Comparison of ENCODE assay signal across 10 cellular contexts in the genomic region with DNA sequence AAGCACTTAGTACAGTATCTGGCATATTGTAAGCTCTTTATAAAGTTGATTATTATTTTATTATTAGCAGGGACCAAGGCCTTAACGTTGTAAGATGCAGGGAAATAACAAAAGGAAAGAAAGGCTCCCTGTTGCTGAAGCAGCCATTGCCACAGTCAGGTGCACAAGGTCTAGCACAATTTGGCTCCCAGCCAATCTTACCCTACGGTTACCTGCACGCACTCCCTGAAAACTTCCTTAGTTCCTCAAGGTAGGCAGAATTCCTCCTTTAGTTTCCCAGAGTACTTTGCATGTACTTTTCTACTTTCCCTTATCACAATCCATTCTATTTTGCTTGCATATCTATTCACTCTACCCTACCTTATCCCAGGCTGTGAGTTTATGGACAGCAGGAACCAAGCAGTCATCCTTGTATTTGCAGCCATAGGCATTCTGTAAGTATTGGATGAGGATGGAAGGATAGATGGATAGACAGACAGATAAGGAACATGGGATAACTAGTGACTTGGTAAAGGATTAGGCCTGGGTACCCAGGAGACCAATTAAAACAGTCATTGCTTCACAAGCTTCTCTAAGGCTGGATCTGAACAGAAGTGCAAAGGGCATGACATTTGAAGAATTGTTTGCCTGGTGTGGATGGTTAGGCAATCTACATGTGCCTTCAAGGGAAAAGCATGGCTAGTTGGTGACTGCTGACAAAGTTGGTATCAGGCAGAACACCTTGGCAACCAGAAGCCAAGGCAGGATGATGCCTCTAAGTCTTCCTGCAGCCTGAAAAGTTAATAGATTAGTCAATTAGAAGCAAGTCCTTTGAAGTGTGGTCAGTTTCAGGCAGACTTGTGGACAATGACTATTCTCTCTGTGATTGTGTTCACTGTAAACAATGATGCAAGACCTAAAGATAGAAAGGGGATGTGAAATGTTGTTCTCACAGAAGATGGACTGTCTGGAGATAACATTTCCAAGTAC. TPM values are rescaled to one million over a fixed set of nuclear protein-coding genes. Genes with fewer than 3 reads are reported as not detected.
DNase-seq lines count a peak whose midpoint lies in the region; ATAC-seq and TF ChIP-seq lines count a peak whose summit lies in the region.
"Had no signal": no experiment of that assay in that cellular context is flagged by ENCODE, and none has a peak within 500 bp of the region (broad histone marks: within the 10 kb centered on the region; RNA-seq: fewer than 3 reads in every experiment).

No MANE protein-coding gene starts in this region.

- ATAC-seq in activated T-cell treated with anti-CD3 and anti-CD28 coated beads, Interleukin-2, amount 50 U/mL, for 72 hours (replicated peaks in 1 of 2): peak; percentile 52 to 76
- ATAC-seq in HG03064 (IDR thresholded peaks at IDR 0.05; ENCODE audit: low read depth, unreplicated experiment): peak; percentile 93

- in situ Hi-C loops in mammary epithelial cell (cut with MboI; ENCODE audit: low sequenced_read_pairs in 2 of 2): no loop called here

- no peak overlapping the region for H3K4me3 ChIP-seq in mammary epithelial cell (replicated peaks in 1 of 3; ENCODE audit: insufficient read depth in 1 of 3, low read depth in 2 of 3, low read length in 3 of 3)
- H3K4me3 ChIP-seq: BLaER1 had no signal

- no peaks in the 10 kb centered on the region for H4K20me1 ChIP-seq in mammary epithelial cell (ENCODE audit: insufficient read depth, low read length)
- H4K20me1 ChIP-seq: BLaER1 had no signal

- H3K4me1 Mint-ChIP-seq in activated T-cell treated with anti-CD3 and anti-CD28 coated beads, Interleukin-2, amount 50 U/mL, for 72 hours (ENCODE audit: low read depth): peaks cover 17% of the 10 kb centered on the region

- no peaks in the 10 kb centered on the region for H3K36me3 ChIP-seq in mammary epithelial cell (ENCODE audit: insufficient read depth, low read length)
- H3K36me3 ChIP-seq: BLaER1 had no signal

- peaks cover 15% of the 10 kb centered on the region for H3K4me1 ChIP-seq in mammary epithelial cell (ENCODE audit: insufficient read depth, low read length)

- no peak overlapping the region for H3K27ac ChIP-seq in mammary epithelial cell (ENCODE audit: insufficient read depth, low read depth, low read length)
- H3K27ac ChIP-seq: BLaER1 had no signal

- intact Hi-C loops in mammary epithelial cell (cut with micrococcal nuclease): no loop called here

- TF ChIP-seq CTCF in mammary epithelial cell (conservative IDR thresholded peaks at IDR 0.05 in 1 of 2, IDR thresholded peaks at IDR 0.05 in 1 of 2; ENCODE audit: extremely low read depth in 1 of 2, insufficient read depth in 1 of 2, low read depth in 1 of 2, low read length in 2 of 2): no peak

- BruUV-seq in mammary epithelial cell (replicated peaks; lab: Mats Ljungman, UMichigan): no TSS peak

- no peaks in the 10 kb centered on the region for H3K9me3 ChIP-seq in mammary epithelial cell (replicated peaks; ENCODE audit: insufficient read depth, low read length)
- H3K9me3 ChIP-seq: BLaER1 had no signal

- no peak overlapping the region for H3K9ac ChIP-seq in mammary epithelial cell (ENCODE audit: insufficient read depth, low read length)
- H3K9ac ChIP-seq: BLaER1 had no signal

- dilution Hi-C loops in mammary epithelial cell (cut with HindIII; ENCODE audit: low sequenced_read_pairs): loop anchor here (5.0 kb wide), 2 partner anchors 40 to 80 kb away; no protein-coding TSS in a partner anchor

- WGBS in mammary epithelial cell (ENCODE audit: low coverage, missing lambda C conversion rate): 78% methylated on average over 3 of the region's 3 CpGs

- CTCF ChIA-PET in mammary epithelial cell (lab: Charles Lee; ENCODE audit: low non-redundant PET): no interaction called here

- DNase-seq in activated T-cell treated with anti-CD3 and anti-CD28 coated beads, Interleukin-2, amount 50 U/mL, for 72 hours: no peak
- DNase-seq in activated T-cell treated with anti-CD3 and anti-CD28 coated beads, Interleukin-2, amount 50 U/mL, for 1 hour: no peak
- peak; percentile 23 for DNase-seq in mammary epithelial cell
- DNase-seq in ureter (ENCODE audit: low spot score): peak; percentile 28
- no peak for DNase-seq in NCI-H446 treated with DMSO at 0.1 percent for 48 hours (lab: John Stamatoyannopoulos, UW)
- DNase-seq in NCI-H146 treated with DMSO at 0.1 percent for 48 hours (lab: John Stamatoyannopoulos, UW; ENCODE audit: unreplicated experiment): no peak
- no peak for DNase-seq in activated CD4-positive, alpha-beta T cell treated with anti-CD3 and anti-CD28 coated beads for 4 hours

- H3K36me3 Mint-ChIP-seq in activated T-cell treated with anti-CD3 and anti-CD28 coated beads, Interleukin-2, amount 50 U/mL, for 72 hours (ENCODE audit: insufficient read depth in 2 of 2): no peaks in the 10 kb centered on the region

- no peak overlapping the region for H3K4me3 Mint-ChIP-seq in activated T-cell treated with anti-CD3 and anti-CD28 coated beads, Interleukin-2, amount 50 U/mL, for 72 hours
- H3K4me3 Mint-ChIP-seq: central memory CD8-positive, alpha-beta T cell had no signal

- no peaks in the 10 kb centered on the region for H3K27me3 ChIP-seq in mammary epithelial cell (ENCODE audit: insufficient read depth, low read length)
- H3K27me3 ChIP-seq: BLaER1 had no signal

- H3K27ac Mint-ChIP-seq in activated T-cell treated with anti-CD3 and anti-CD28 coated beads, Interleukin-2, amount 50 U/mL, for 72 hours: no peak overlapping the region

- no peaks in the 10 kb centered on the region for H3K79me2 ChIP-seq in mammary epithelial cell (ENCODE audit: insufficient read depth, low read length)

- no peaks in the 10 kb centered on the region for H3K9me3 Mint-ChIP-seq in activated T-cell treated with anti-CD3 and anti-CD28 coated beads, Interleukin-2, amount 50 U/mL, for 72 hours
- H3K9me3 Mint-ChIP-seq: central memory CD8-positive, alpha-beta T cell had no signal

- no peaks in the 10 kb centered on the region for H3K27me3 Mint-ChIP-seq in activated T-cell treated with anti-CD3 and anti-CD28 coated beads, Interleukin-2, amount 50 U/mL, for 72 hours (ENCODE audit: low read depth)
- H3K27me3 Mint-ChIP-seq: central memory CD8-positive, alpha-beta T cell had no signal

- H3K4me2 ChIP-seq in mammary epithelial cell (ENCODE audit: insufficient read depth, low read depth, low read length): no peak overlapping the region
- H3K4me2 ChIP-seq: BLaER1 had no signal

- no peak overlapping the region for H2AFZ ChIP-seq in mammary epithelial cell (ENCODE audit: low read depth, low read length)

RNA-seq across cellular contexts. Expression of a gene that starts 20.8 kb away (rescaled TPM):
- 100 to 1,000 TPM; 169 to 185 TPM for total RNA-seq in activated T-cell treated with anti-CD3 and anti-CD28 coated beads, Interleukin-2, amount 50 U/mL, for 72 hours
- 100 to 1,000 TPM in 1 of 2 donors, 10 to 100 TPM in 1; 74.9 to 125 TPM for total RNA-seq in mammary epithelial cell
- polyA plus RNA-seq in mammary epithelial cell: 41.4 TPM
- 87.6 TPM for polyA minus RNA-seq in mammary epithelial cell
- total RNA-seq in ureter: 116 TPM

Comparison
In these comparisons a context has a peak if more than half of its experiments do, and no peak if none do; other contexts are left out.
1. DNase-seq: peak in mammary epithelial cell (single experiment) and ureter (single experiment); none in activated T-cell treated with anti-CD3 and anti-CD28 coated beads, Interleukin-2, amount 50 U/mL, for 72 hours (0 of 2), activated T-cell treated with anti-CD3 and anti-CD28 coated beads, Interleukin-2, amount 50 U/mL, for 1 hour (single experiment), NCI-H446 treated with DMSO at 0.1 percent for 48 hours (single experiment), NCI-H146 treated with DMSO at 0.1 percent for 48 hours (single experiment) and activated CD4-positive, alpha-beta T cell treated with anti-CD3 and anti-CD28 coated beads for 4 hours (0 of 2).